In genomic region chr14:76761198-76761848, GRCh38 we compare ENCODE assay signal across 8 cellular contexts. TPM values are rescaled to one million over a fixed set of nuclear protein-coding genes. Genes with fewer than 3 reads are reported as not detected.
A peak's percentile ranks its signal among the peaks of the same experiment; 100 is the strongest.
DNase-seq lines count a peak whose midpoint lies in the region; ATAC-seq lines count a peak whose summit lies in the region.

Gene VASH1 (plus strand): TSS chr14:76761468. CDS start chr14:76762822, 1,354 bp downstream.

- ATAC-seq in GM18861 (IDR thresholded peaks at IDR 0.05; ENCODE audit: unreplicated experiment), result peak; percentile 82
- ATAC-seq in HG03095 (IDR thresholded peaks at IDR 0.05; ENCODE audit: unreplicated experiment), result peak; percentile 72
- ATAC-seq in esophagus mucosa, result peak; percentile 65

- DNase-seq in ACHN, result peak; percentile 62
- DNase-seq in NCI-H748 (lab: John Stamatoyannopoulos, UW; ENCODE audit: unreplicated experiment), result peak; percentile 79
- peak; percentile 71 to 81 for DNase-seq in activated T-cell treated with anti-CD3 and anti-CD28 coated beads, Interleukin-2, amount 50 U/mL, for 48 hours
- DNase-seq in stimulated activated CD8-positive, alpha-beta memory T cell treated with anti-CD3 and anti-CD28 coated beads, Interleukin-4, amount 100 ng/mL, for 48 hours, result peak; percentile 77

- H3K4me1 ChIP-seq in mononuclear cell (ENCODE audit: insufficient read depth, low read length), result peaks cover 33% of the 10 kb centered on the region

- no peaks in the 10 kb centered on the region for H3K27me3 ChIP-seq in mononuclear cell (ENCODE audit: insufficient read depth, low read length)

- peak within 1 kb of the TSS; percentile 53 for H3K4me3 ChIP-seq in mononuclear cell (ENCODE audit: low read length)

- no peaks in the 10 kb centered on the region for H3K9me3 ChIP-seq in mononuclear cell (ENCODE audit: low read depth, low read length)

- in situ Hi-C loops in ACHN (cut with HindIII; ENCODE audit: low pct_ligation_motif_present, low pct_unique_long_range_greater_than_20kb, low sequenced_read_pairs), result no loop called here

RNA-seq across cellular contexts. Expression of gene VASH1, which starts in this region (rescaled TPM):
- total RNA-seq in esophagus mucosa (1.4 TPM), mononuclear cell (2.3 TPM)

Comparison
In these comparisons a context has a peak if more than half of its experiments do, and no peak if none do; other contexts are left out.
1. Peak in every context shown above with its lines: DNase-seq, ATAC-seq and H3K4me3 ChIP-seq.